8 cellular contexts compared by ENCODE assay signal in the genomic region with DNA sequence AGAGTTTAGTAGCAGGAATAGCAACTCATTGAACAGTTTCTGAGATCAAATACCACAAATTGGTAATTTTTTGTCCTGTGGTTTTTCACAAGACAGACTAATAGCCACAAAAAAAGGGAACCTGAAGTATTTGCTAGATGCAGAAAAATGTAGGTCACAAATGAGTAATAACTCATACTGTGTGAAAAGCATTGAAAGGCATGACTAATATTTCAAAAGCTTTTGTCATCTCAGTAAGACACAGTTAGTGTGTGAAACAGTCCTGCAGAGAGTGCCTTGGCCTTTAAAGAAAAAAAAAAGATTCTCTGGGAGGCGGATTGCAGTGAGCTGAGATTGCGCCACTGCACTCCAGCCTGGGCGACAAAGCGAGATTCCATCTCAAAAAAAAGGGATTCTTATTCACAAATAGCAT. TPM values are rescaled to one million over a fixed set of nuclear protein-coding genes. Genes with fewer than 3 reads are reported as not detected.
DNase-seq lines count a peak whose midpoint lies in the region; ATAC-seq and TF ChIP-seq lines count a peak whose summit lies in the region.

No MANE protein-coding gene starts in this region.

- H3K27me3 Mint-ChIP-seq in CD4-positive, alpha-beta memory T cell: peaks cover 0 to 5% of the 10 kb centered on the region in 2 donors
- H3K27me3 Mint-ChIP-seq in CD8-positive, alpha-beta memory T cell: peaks cover 5% of the 10 kb centered on the region in 2 donors

- H3K9me3 ChIP-seq in OCI-LY3 (ENCODE audit: insufficient read depth, low read length) (peaks cover 8% of the 10 kb centered on the region; the same call in 1 of the 2 replicates), SJCRH30 (replicated peaks) (no peaks in the 10 kb centered on the region)
- H3K9me3 ChIP-seq in CD4-positive, alpha-beta memory T cell (ENCODE audit: control insufficient read depth in 1 of 2, low read length in 2 of 2): no peaks in the 10 kb centered on the region
- H3K9me3 ChIP-seq in CD8-positive, alpha-beta memory T cell (ENCODE audit: low read length): no peaks in the 10 kb centered on the region

- no peak overlapping the region for H3K4me3 Mint-ChIP-seq in CD4-positive, alpha-beta memory T cell
- H3K4me3 Mint-ChIP-seq in CD8-positive, alpha-beta memory T cell: no peak overlapping the region

- H2AFZ ChIP-seq in OCI-LY3 (ENCODE audit: low read depth, low read length): no peak overlapping the region

- H3K27ac ChIP-seq in OCI-LY3 (ENCODE audit: low read length) (no peak overlapping the region), SJCRH30 (no peak overlapping the region)
- H3K27ac ChIP-seq in CD4-positive, alpha-beta memory T cell (ENCODE audit: low read depth, low read length): no peak overlapping the region
- H3K27ac ChIP-seq in CD8-positive, alpha-beta memory T cell (ENCODE audit: low read depth, low read length): no peak overlapping the region

- DNase-seq in kidney glomerular epithelial cell (lab: John Stamatoyannopoulos, UW) (peak; percentile 50), SJCRH30 (no peak)
- DNase-seq in CD4-positive, alpha-beta memory T cell: no peak
- no peak for DNase-seq in activated T-cell treated with anti-CD3 and anti-CD28 coated beads, Interleukin-2, amount 50 U/mL, for 1 hour
- DNase-seq in CD8-positive, alpha-beta memory T cell: no peak

- peaks cover 28% of the 10 kb centered on the region for H4K20me1 ChIP-seq in OCI-LY3 (ENCODE audit: insufficient read depth, low read length)

- H3K4me3 ChIP-seq in OCI-LY3 (ENCODE audit: low read length) (no peak overlapping the region), SJCRH30 (no peak overlapping the region)
- H3K4me3 ChIP-seq in CD4-positive, alpha-beta memory T cell (ENCODE audit: low read length in 2 of 2): no peak overlapping the region
- H3K4me3 ChIP-seq in CD8-positive, alpha-beta memory T cell (ENCODE audit: low read length): no peak overlapping the region

- H3K9ac ChIP-seq in OCI-LY3 (ENCODE audit: low read length): no peak overlapping the region

- H3K27me3 ChIP-seq in OCI-LY3 (ENCODE audit: low read depth, low read length): peaks cover 87% of the 10 kb centered on the region
- H3K27me3 ChIP-seq in SJCRH30: no peaks in the 10 kb centered on the region
- H3K27me3 ChIP-seq in CD4-positive, alpha-beta memory T cell (ENCODE audit: insufficient read depth, low read length): no peaks in the 10 kb centered on the region
- no peaks in the 10 kb centered on the region for H3K27me3 ChIP-seq in CD8-positive, alpha-beta memory T cell (ENCODE audit: insufficient read depth, low read length, poor library complexity, severe bottlenecking)

- H3K4me1 ChIP-seq in OCI-LY3 (ENCODE audit: low read length) (peaks cover 13% of the 10 kb centered on the region), SJCRH30 (peaks cover 3% of the 10 kb centered on the region; the same call in 1 of the 2 replicates)
- H3K4me1 ChIP-seq in CD4-positive, alpha-beta memory T cell (ENCODE audit: insufficient read depth, low read length): no peaks in the 10 kb centered on the region
- no peaks in the 10 kb centered on the region for H3K4me1 ChIP-seq in CD8-positive, alpha-beta memory T cell (ENCODE audit: insufficient read depth, low read length)

- intact Hi-C loops in CD4-positive, alpha-beta memory T cell (cut with micrococcal nuclease): no loop called here

- peak; percentile 100 for ATAC-seq in GM18861 (IDR thresholded peaks at IDR 0.05; ENCODE audit: unreplicated experiment)
- ATAC-seq in HG02840 (IDR thresholded peaks at IDR 0.05; ENCODE audit: low FRiP score, unreplicated experiment): peak; percentile 100

- POLR2A ChIA-PET in CD4-positive, alpha-beta memory T cell (lab: Charles Lee; ENCODE audit: partially characterized antibody): no interaction called here
- POLR2A ChIA-PET in CD8-positive, alpha-beta memory T cell (lab: Charles Lee): no interaction called here

- H3K4me2 ChIP-seq in OCI-LY3 (ENCODE audit: low read length): peak overlapping the region; percentile 22

- CTCF ChIA-PET in CD4-positive, alpha-beta memory T cell (lab: Charles Lee; ENCODE audit: partially characterized antibody): no interaction called here
- CTCF ChIA-PET in CD8-positive, alpha-beta memory T cell (lab: Charles Lee): no interaction called here

- no peak overlapping the region for H3K27ac Mint-ChIP-seq in CD4-positive, alpha-beta memory T cell
- no peak overlapping the region for H3K27ac Mint-ChIP-seq in CD8-positive, alpha-beta memory T cell

- no peaks in the 10 kb centered on the region for H3K4me1 Mint-ChIP-seq in CD4-positive, alpha-beta memory T cell
- H3K4me1 Mint-ChIP-seq in CD8-positive, alpha-beta memory T cell: no peaks in the 10 kb centered on the region

- H3K36me3 ChIP-seq in OCI-LY3 (replicated peaks; ENCODE audit: low read depth, low read length) (no peaks in the 10 kb centered on the region), SJCRH30 (no peaks in the 10 kb centered on the region)
- H3K36me3 ChIP-seq in CD4-positive, alpha-beta memory T cell (ENCODE audit: insufficient read depth, low read length): no peaks in the 10 kb centered on the region
- H3K36me3 ChIP-seq in CD8-positive, alpha-beta memory T cell (ENCODE audit: insufficient read depth, low read length): no peaks in the 10 kb centered on the region

- H3K36me3 Mint-ChIP-seq in CD4-positive, alpha-beta memory T cell: no peaks in the 10 kb centered on the region
- no peaks in the 10 kb centered on the region for H3K36me3 Mint-ChIP-seq in CD8-positive, alpha-beta memory T cell

- H3K79me2 ChIP-seq in OCI-LY3 (ENCODE audit: low read length): no peaks in the 10 kb centered on the region

- peaks cover 0 to 11% (median 5%) of the 10 kb centered on the region in 8 donors for H3K9me3 Mint-ChIP-seq in CD4-positive, alpha-beta memory T cell
- H3K9me3 Mint-ChIP-seq in CD8-positive, alpha-beta memory T cell: peaks cover 0 to 10% (median 3%) of the 10 kb centered on the region in 5 donors

- no peak for TF ChIP-seq CTCF in OCI-LY3 (IDR thresholded peaks at IDR 0.05; ENCODE audit: low read depth, low read length)

RNA-seq across cellular contexts. Expression of a gene that starts 31.4 kb away (rescaled TPM):
- total RNA-seq in SJCRH30 (2014; rRNA removed; shearing (Covaris generic)): 0.10 TPM in 1 of 2 replicates, not detected in the other
- total RNA-seq in CD4-positive, alpha-beta memory T cell: not detected
- polyA plus RNA-seq in CD4-positive, alpha-beta memory T cell: not detected
- not detected for total RNA-seq in CD8-positive, alpha-beta memory T cell
- polyA plus RNA-seq in CD8-positive, alpha-beta memory T cell: not detected
